ENCODE assay signal across 2 cellular contexts in the genomic region with DNA sequence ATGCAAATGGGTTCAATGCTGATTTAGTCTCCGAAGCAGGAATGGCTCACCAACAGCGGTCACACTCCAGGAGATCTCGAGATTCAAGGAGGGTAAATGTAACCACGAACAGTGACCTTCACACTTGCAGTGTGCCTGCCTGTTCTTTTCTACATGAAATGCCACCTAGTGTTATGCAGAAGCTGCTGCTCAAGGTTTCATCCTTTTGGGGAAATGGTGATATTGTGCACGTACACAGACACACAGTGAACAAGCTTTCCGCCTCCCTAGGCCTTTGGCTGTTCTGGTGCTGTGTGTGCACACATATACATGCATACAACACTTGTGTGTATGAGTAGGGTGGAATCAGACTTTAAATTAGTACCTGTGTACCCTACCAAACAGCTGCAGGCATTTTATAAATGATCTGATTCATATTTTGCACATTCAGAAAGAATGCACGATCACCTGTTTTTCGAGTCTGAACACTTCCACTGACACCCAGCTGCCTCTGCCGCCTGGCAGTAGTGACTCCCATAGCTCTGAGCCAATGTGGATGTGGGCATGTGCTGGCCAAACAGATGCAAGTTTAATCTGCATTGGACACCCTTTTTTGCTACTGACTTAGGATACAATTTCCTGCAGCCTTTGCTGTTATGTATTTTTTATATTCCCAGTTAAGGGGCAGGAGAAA.
TF ChIP-seq lines count a peak whose summit lies in the region.

No MANE protein-coding gene starts in this region.

TF ChIP-seq in HCT116, 20 proteins besides CTCF, POLR2A, EP300 and RAD21:
- TF ChIP-seq CBX3 (IDR thresholded peaks at IDR 0.05; ENCODE audit: low read depth) (no peak), YY1 (IDR thresholded peaks at IDR 0.05; ENCODE audit: extremely low read depth, insufficient replicate concordance, low read depth, low read length) (no peak), FOSL1 (IDR thresholded peaks at IDR 0.05; ENCODE audit: low read depth) (no peak), POLR2AphosphoS5 (IDR thresholded peaks at IDR 0.05; ENCODE audit: low read depth, low read length) (no peak), JUND (IDR thresholded peaks at IDR 0.05) (0 out of 2 replicates have a peak, but pooled peaks have one; percentile 27)
- TF ChIP-seq, protein P1, sequence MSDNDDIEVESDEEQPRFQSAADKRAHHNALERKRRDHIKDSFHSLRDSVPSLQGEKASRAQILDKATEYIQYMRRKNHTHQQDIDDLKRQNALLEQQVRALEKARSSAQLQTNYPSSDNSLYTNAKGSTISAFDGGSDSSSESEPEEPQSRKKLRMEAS (IDR thresholded peaks at IDR 0.05): 0 out of 2 replicates have a peak, but pooled peaks have one; percentile 24
- TF ChIP-seq, protein P2, sequence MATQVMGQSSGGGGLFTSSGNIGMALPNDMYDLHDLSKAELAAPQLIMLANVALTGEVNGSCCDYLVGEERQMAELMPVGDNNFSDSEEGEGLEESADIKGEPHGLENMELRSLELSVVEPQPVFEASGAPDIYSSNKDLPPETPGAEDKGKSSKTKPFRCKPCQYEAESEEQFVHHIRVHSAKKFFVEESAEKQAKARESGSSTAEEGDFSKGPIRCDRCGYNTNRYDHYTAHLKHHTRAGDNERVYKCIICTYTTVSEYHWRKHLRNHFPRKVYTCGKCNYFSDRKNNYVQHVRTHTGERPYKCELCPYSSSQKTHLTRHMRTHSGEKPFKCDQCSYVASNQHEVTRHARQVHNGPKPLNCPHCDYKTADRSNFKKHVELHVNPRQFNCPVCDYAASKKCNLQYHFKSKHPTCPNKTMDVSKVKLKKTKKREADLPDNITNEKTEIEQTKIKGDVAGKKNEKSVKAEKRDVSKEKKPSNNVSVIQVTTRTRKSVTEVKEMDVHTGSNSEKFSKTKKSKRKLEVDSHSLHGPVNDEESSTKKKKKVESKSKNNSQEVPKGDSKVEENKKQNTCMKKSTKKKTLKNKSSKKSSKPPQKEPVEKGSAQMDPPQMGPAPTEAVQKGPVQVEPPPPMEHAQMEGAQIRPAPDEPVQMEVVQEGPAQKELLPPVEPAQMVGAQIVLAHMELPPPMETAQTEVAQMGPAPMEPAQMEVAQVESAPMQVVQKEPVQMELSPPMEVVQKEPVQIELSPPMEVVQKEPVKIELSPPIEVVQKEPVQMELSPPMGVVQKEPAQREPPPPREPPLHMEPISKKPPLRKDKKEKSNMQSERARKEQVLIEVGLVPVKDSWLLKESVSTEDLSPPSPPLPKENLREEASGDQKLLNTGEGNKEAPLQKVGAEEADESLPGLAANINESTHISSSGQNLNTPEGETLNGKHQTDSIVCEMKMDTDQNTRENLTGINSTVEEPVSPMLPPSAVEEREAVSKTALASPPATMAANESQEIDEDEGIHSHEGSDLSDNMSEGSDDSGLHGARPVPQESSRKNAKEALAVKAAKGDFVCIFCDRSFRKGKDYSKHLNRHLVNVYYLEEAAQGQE (IDR thresholded peaks at IDR 0.05; ENCODE audit: low read depth): no peak

TF ChIP-seq in H1, 55 proteins besides CTCF, POLR2A, EP300 and RAD21:
- no peak for TF ChIP-seq BACH1 (IDR thresholded peaks at IDR 0.05; ENCODE audit: low read length)
- no peak for TF ChIP-seq TAF7 (optimal IDR thresholded peaks at IDR 0.05; ENCODE audit: borderline replicate concordance, low read depth, low read length)
